Comparison of ENCODE assay signal across 13 cellular contexts in the genomic region with DNA sequence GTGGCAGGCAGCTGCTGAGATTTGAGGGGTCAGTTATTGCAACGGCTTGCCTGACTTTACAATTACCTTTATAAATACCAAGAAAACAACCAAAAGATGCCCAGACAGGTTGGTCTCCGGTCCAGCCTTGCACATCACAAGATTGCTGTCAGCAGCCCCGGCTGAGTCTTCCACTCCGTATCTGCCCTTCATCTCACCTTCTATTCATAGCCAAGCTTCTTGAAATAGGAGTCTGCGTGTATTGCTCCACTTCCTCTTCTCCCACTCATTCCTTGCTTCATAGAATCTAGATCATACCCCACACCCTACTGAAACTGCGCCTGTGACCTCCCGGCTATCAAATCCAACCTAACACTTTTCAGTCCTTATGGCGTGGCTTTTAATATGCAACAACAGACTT.
"Had no signal": no experiment of that assay in that cellular context is flagged by ENCODE, and none has a peak within 500 bp of the region (broad histone marks: within the 10 kb centered on the region; RNA-seq: fewer than 3 reads in every experiment).

No MANE protein-coding gene starts in this region.

- H3K4me3 ChIP-seq: ascending aorta, breast epithelium, right lobe of liver, smooth muscle cell, stomach, testis had no signal

- H3K4me2 ChIP-seq: smooth muscle cell had no signal

- H3K27ac ChIP-seq: ascending aorta, breast epithelium, right lobe of liver, stomach, testis had no signal

- H3K9me3 ChIP-seq: ascending aorta, breast epithelium, right lobe of liver, stomach, testis had no signal

- ATAC-seq: right lobe of liver had no signal

- H3K4me1 ChIP-seq: ascending aorta, breast epithelium, testis had no signal

- H3K27me3 ChIP-seq: ascending aorta, breast epithelium, right lobe of liver, stomach, testis had no signal

- FAIRE-seq: frontal cortex had no signal

- DNase-seq: activated CD4-positive, CD25-positive, alpha-beta regulatory T cell treated with anti-CD3 and anti-CD28 coated beads, Interleukin-2, amount 50 U/mL, for 72 hours; activated naive CD4-positive, alpha-beta T cell treated with anti-CD3 and anti-CD28 coated beads for 36 hours; activated T-cell treated with anti-CD3 and anti-CD28 coated beads for 4 hours; effector memory CD4-positive, alpha-beta T cell; kidney glomerular epithelial cell; right lobe of liver; stomach; T1000; testis had no signal

- H3K36me3 ChIP-seq: ascending aorta, breast epithelium, right lobe of liver, stomach had no signal
